ENCODE assay signal across 28 cellular contexts in the genomic region with DNA sequence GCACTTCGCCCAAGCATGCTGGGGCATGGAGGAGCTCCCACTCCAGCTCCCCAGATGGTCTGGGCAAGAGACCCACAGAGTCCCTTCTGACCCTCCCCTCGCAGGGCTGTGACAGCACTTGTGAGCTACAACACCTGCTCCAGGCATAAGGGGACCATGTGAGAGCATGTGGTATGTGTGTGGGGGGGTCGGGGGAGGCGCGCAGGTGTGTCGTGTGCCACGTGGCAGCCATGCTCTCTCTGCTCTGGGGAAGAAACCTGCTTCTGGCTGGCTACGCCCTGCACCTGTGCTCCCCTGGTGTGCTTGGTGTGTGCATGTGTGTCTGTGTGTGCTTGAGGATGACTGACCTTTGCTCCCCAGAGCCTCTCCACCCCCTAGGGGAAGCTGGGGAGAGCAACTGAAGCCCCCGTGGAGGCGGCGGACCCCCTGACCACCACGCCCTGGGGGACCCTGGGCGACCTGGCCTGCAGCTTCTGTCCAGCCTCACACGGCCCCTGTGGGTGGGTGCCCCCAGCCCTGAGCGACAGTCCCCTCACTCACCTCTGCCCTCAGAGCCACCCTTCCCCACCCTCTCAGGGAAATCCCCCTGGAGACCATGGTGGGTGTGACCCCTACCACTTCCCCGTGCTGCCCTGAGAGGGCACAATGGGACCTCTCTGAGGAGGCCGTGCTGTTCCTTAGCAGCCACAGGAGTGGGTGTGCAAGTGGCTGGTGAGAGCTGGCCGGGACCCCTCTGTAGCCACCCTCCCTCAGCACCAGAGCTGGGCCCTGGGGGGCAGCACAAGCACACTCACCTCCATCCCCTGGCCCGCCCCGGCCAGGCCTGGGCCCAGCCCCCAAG. TPM values are rescaled to one million over a fixed set of nuclear protein-coding genes. Genes with fewer than 3 reads are reported as not detected.
DNase-seq lines count a peak whose midpoint lies in the region; ATAC-seq lines count a peak whose summit lies in the region.
"Had no signal": no experiment of that assay in that cellular context is flagged by ENCODE, and none has a peak within 500 bp of the region (broad histone marks: within the 10 kb centered on the region; RNA-seq: fewer than 3 reads in every experiment).

No MANE protein-coding gene starts in this region.

- H3K27me3 ChIP-seq in naive thymus-derived CD4-positive, alpha-beta T cell (ENCODE audit: control insufficient read depth in 2 of 2, insufficient read depth in 2 of 2, low read length in 2 of 2) = no peaks in the 10 kb centered on the region
- H3K27me3 ChIP-seq: hepatocyte, thyroid gland had no signal

- POLR2A ChIA-PET in naive thymus-derived CD4-positive, alpha-beta T cell (lab: Charles Lee) = no interaction called here

- intact Hi-C loops in naive thymus-derived CD4-positive, alpha-beta T cell (cut with micrococcal nuclease) = no loop called here

- CTCF ChIA-PET in naive thymus-derived CD4-positive, alpha-beta T cell (lab: Charles Lee) = interaction anchor here (0.6 kb wide), 1 partner anchor 631 kb away, joined by 3 read pairs; no protein-coding TSS in a partner anchor
- CTCF ChIA-PET in activated naive CD4-positive, alpha-beta T cell treated with anti-CD3 and anti-CD28 coated beads, Interleukin-2, amount 10 ng/mL, durations not matched to agents 7 days and 5 days (lab: Charles Lee) = no interaction called here

- H3K4me3 Mint-ChIP-seq in naive thymus-derived CD4-positive, alpha-beta T cell = no peak overlapping the region
- H3K4me3 Mint-ChIP-seq in activated naive CD4-positive, alpha-beta T cell treated with anti-CD3 and anti-CD28 coated beads, Interleukin-2, amount 10 ng/mL, durations not matched to agents 7 days and 5 days = no peak overlapping the region
- H3K4me3 Mint-ChIP-seq: activated CD8-positive, alpha-beta memory T cell treated with anti-CD3 and anti-CD28 coated beads, Interleukin-2, amount 10 ng/mL, durations not matched to agents 7 days and 5 days; activated naive CD8-positive, alpha-beta T cell treated with anti-CD3 and anti-CD28 coated beads for 36 hours; CD8-positive, alpha-beta memory T cell; neural crest cell; T-helper 17 cell had no signal

- peaks cover 0 to 7% (median 5%) of the 10 kb centered on the region in 7 donors for H3K4me1 Mint-ChIP-seq in naive thymus-derived CD4-positive, alpha-beta T cell
- H3K4me1 Mint-ChIP-seq in activated naive CD4-positive, alpha-beta T cell treated with anti-CD3 and anti-CD28 coated beads, Interleukin-2, amount 10 ng/mL, durations not matched to agents 7 days and 5 days = peaks cover 14% of the 10 kb centered on the region

- DNase-seq in NCI-H1417 (lab: John Stamatoyannopoulos, UW) = peak; percentile 5 to 66 (median 46)
- no peak for DNase-seq in NCI-H1417 treated with DMSO at 0.1 percent for 48 hours (lab: John Stamatoyannopoulos, UW)
- DNase-seq in HT-29 (ENCODE audit: low spot score) = peak; percentile 2
- DNase-seq in NCI-H69 (lab: John Stamatoyannopoulos, UW) = peak; percentile 66
- no peak for DNase-seq in naive thymus-derived CD4-positive, alpha-beta T cell
- no peak for DNase-seq in activated naive CD4-positive, alpha-beta T cell treated with anti-CD3 and anti-CD28 coated beads, Interleukin-2, amount 10 ng/mL, durations not matched to agents 7 days and 5 days
- no peak for DNase-seq in DMS153 treated with DMSO at 0.1 percent for 48 hours (lab: John Stamatoyannopoulos, UW; ENCODE audit: unreplicated experiment)
- DNase-seq in activated CD4-positive, alpha-beta T cell treated with anti-CD3 and anti-CD28 coated beads for 1 hour = no peak
- DNase-seq: 8988T; activated CD4-positive, alpha-beta T cell treated with anti-CD3 and anti-CD28 coated beads for 48 hours; activated CD8-positive, alpha-beta memory T cell treated with anti-CD3 and anti-CD28 coated beads, Interleukin-2, amount 10 ng/mL, durations not matched to agents 7 days and 5 days; activated naive CD8-positive, alpha-beta T cell treated with anti-CD3 and anti-CD28 coated beads for 36 hours; CD8-positive, alpha-beta memory T cell; effector CD8-positive, alpha-beta T cell; erythroblast; foreskin melanocyte; left ventricle myocardium inferior; NCI-H1436; NCI-H2227 treated with DMSO at 0.1 percent for 48 hours; stimulated activated CD4-positive, alpha-beta T cell treated with anti-CD3 and anti-CD28 coated beads, Interleukin-1b, Interleukin-23, amount 100 ng/mL, for 48 hours; T-helper 17 cell; thyroid gland had no signal

- H3K36me3 ChIP-seq in naive thymus-derived CD4-positive, alpha-beta T cell (ENCODE audit: control insufficient read depth in 2 of 3, insufficient read depth in 3 of 3, low read length in 3 of 3) = no peaks in the 10 kb centered on the region
- H3K36me3 ChIP-seq: left ventricle myocardium inferior, thyroid gland had no signal

- no peaks in the 10 kb centered on the region for H3K9me3 ChIP-seq in naive thymus-derived CD4-positive, alpha-beta T cell (ENCODE audit: control insufficient read depth in 2 of 3, low read length in 3 of 3)
- H3K9me3 ChIP-seq: left ventricle myocardium inferior, thyroid gland had no signal

- no peaks in the 10 kb centered on the region for H3K36me3 Mint-ChIP-seq in naive thymus-derived CD4-positive, alpha-beta T cell
- H3K36me3 Mint-ChIP-seq in activated naive CD4-positive, alpha-beta T cell treated with anti-CD3 and anti-CD28 coated beads, Interleukin-2, amount 10 ng/mL, durations not matched to agents 7 days and 5 days = no peaks in the 10 kb centered on the region
- H3K36me3 Mint-ChIP-seq: activated CD8-positive, alpha-beta memory T cell treated with anti-CD3 and anti-CD28 coated beads, Interleukin-2, amount 10 ng/mL, durations not matched to agents 7 days and 5 days; activated naive CD8-positive, alpha-beta T cell treated with anti-CD3 and anti-CD28 coated beads for 36 hours; CD8-positive, alpha-beta memory T cell had no signal

- no peak overlapping the region for H3K4me3 ChIP-seq in naive thymus-derived CD4-positive, alpha-beta T cell (ENCODE audit: low read length)
- H3K4me3 ChIP-seq: hepatocyte, left ventricle myocardium inferior, SK-N-MC, thyroid gland had no signal

- peak; percentile 8 for ATAC-seq in naive thymus-derived CD4-positive, alpha-beta T cell
- ATAC-seq: activated CD8-positive, alpha-beta memory T cell treated with anti-CD3 and anti-CD28 coated beads, Interleukin-2, amount 10 ng/mL, durations not matched to agents 7 days and 5 days; T-helper 17 cell had no signal

- H3K27ac Mint-ChIP-seq in naive thymus-derived CD4-positive, alpha-beta T cell = no peak overlapping the region
- no peak overlapping the region for H3K27ac Mint-ChIP-seq in activated naive CD4-positive, alpha-beta T cell treated with anti-CD3 and anti-CD28 coated beads, Interleukin-2, amount 10 ng/mL, durations not matched to agents 7 days and 5 days
- H3K27ac Mint-ChIP-seq: activated CD8-positive, alpha-beta memory T cell treated with anti-CD3 and anti-CD28 coated beads, Interleukin-2, amount 10 ng/mL, durations not matched to agents 7 days and 5 days; activated naive CD8-positive, alpha-beta T cell treated with anti-CD3 and anti-CD28 coated beads for 36 hours; CD8-positive, alpha-beta memory T cell; T-helper 17 cell had no signal

- H3K27ac ChIP-seq in naive thymus-derived CD4-positive, alpha-beta T cell (ENCODE audit: low read depth, low read length) = no peak overlapping the region
- H3K27ac ChIP-seq: hepatocyte, left ventricle myocardium inferior, SK-N-MC, thyroid gland had no signal

- peaks cover 0 to under 1% (median 0%) of the 10 kb centered on the region in 5 donors for H3K27me3 Mint-ChIP-seq in naive thymus-derived CD4-positive, alpha-beta T cell
- peaks cover 11% of the 10 kb centered on the region for H3K27me3 Mint-ChIP-seq in activated naive CD4-positive, alpha-beta T cell treated with anti-CD3 and anti-CD28 coated beads, Interleukin-2, amount 10 ng/mL, durations not matched to agents 7 days and 5 days
- H3K27me3 Mint-ChIP-seq: activated naive CD8-positive, alpha-beta T cell treated with anti-CD3 and anti-CD28 coated beads for 36 hours had no signal

- H3K9me3 Mint-ChIP-seq in naive thymus-derived CD4-positive, alpha-beta T cell = no peaks in the 10 kb centered on the region
- H3K9me3 Mint-ChIP-seq in activated naive CD4-positive, alpha-beta T cell treated with anti-CD3 and anti-CD28 coated beads, Interleukin-2, amount 10 ng/mL, durations not matched to agents 7 days and 5 days = no peaks in the 10 kb centered on the region
- H3K9me3 Mint-ChIP-seq: activated naive CD8-positive, alpha-beta T cell treated with anti-CD3 and anti-CD28 coated beads for 36 hours; CD8-positive, alpha-beta memory T cell; neural crest cell had no signal

- no peaks in the 10 kb centered on the region for H3K4me1 ChIP-seq in naive thymus-derived CD4-positive, alpha-beta T cell (ENCODE audit: control insufficient read depth in 2 of 2, insufficient read depth in 2 of 2, low read length in 2 of 2)
- H3K4me1 ChIP-seq: left ventricle myocardium inferior, thyroid gland had no signal

RNA-seq across cellular contexts. Expression of gene SEC13, which starts 16.6 kb away (rescaled TPM):
- 152 and 162 TPM in 2 replicates for total RNA-seq in HT-29 (2014; rRNA removed; shearing (Covaris generic))
- total RNA-seq in naive thymus-derived CD4-positive, alpha-beta T cell = 10 to 100 TPM; 63.9 to 98.9 (median 71.0) TPM
- 100 to 1,000 TPM; 129 to 131 TPM for polyA plus RNA-seq in naive thymus-derived CD4-positive, alpha-beta T cell

RNA-seq across cellular contexts. Expression of gene GHRL, which starts 44.8 kb away (rescaled TPM):
- total RNA-seq in HT-29 (2014; rRNA removed; shearing (Covaris generic)) = not detected in 2 replicates
- total RNA-seq in naive thymus-derived CD4-positive, alpha-beta T cell = 1 to 10 TPM in 4 of 5 experiments, under 1 TPM in 1; 0.35 to 3.8 (median 1.3) TPM
- polyA plus RNA-seq in naive thymus-derived CD4-positive, alpha-beta T cell = under 1 TPM; 0.67 to 0.69 TPM
- total RNA-seq: chondrocyte, Daoy, H4 had no signal

Comparison
In these comparisons a context has a peak if more than half of its experiments do, and no peak if none do; other contexts are left out.
1. DNase-seq: peak in NCI-H1417 (3 of 3), HT-29 (single experiment) and NCI-H69 (single experiment); none in NCI-H1417 treated with DMSO at 0.1 percent for 48 hours (single experiment), naive thymus-derived CD4-positive, alpha-beta T cell (0 of 9), activated naive CD4-positive, alpha-beta T cell treated with anti-CD3 and anti-CD28 coated beads, Interleukin-2, amount 10 ng/mL, durations not matched to agents 7 days and 5 days (single experiment), DMS153 treated with DMSO at 0.1 percent for 48 hours (single experiment) and activated CD4-positive, alpha-beta T cell treated with anti-CD3 and anti-CD28 coated beads for 1 hour (single experiment).